In the genomic region with DNA sequence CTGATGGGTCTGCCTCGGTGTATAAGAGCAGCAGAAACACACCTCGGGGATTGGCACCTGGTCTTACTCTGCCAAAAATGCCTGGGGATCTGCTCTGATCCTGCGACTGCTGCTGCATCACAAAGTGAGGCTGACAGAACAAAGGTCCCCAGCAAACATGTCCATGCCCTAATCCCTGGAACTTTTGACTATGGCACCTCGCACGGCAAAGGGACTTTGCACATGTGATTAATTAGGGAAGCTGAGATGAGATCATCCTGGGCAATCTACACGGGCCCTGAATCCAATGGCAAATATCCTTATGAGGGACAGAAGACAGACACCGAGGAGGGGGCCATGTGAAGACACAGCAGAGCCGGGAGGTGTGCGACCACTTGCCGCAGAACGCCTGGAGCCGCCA, we compare ENCODE assay signal across 11 cellular contexts.
"Had no signal": no experiment of that assay in that cellular context is flagged by ENCODE, and none has a peak within 500 bp of the region (broad histone marks: within the 10 kb centered on the region; RNA-seq: fewer than 3 reads in every experiment).

No MANE protein-coding gene starts in this region.

- DNase-seq: GM23248, GOT3, H7, H9, HCEC 1CT, HFFc6 had no signal

- H3K4me2 ChIP-seq: GM23338 had no signal

- ATAC-seq: GM23338, HCT116 had no signal

- H3K9ac ChIP-seq: GM23248 had no signal

- H3K9me3 ChIP-seq: HAP-1 had no signal

- H3K36me3 ChIP-seq: HAP-1 had no signal

- H2AFZ ChIP-seq: GM23248, GM23338 had no signal

- H3K27ac ChIP-seq: GM23248 had no signal

- H3K4me3 ChIP-seq: GM23248, GM23338, HAP-1 had no signal

- FAIRE-seq: H1, H54 had no signal
